8 cellular contexts compared by ENCODE assay signal in genomic region chr11:132125855-132126841, GRCh38.
A peak's percentile ranks its signal among the peaks of the same experiment; 100 is the strongest.
DNase-seq lines count a peak whose midpoint lies in the region; ATAC-seq, FAIRE-seq and TF ChIP-seq lines count a peak whose summit lies in the region.

No MANE protein-coding gene starts in this region.

- no peak overlapping the region for H3K9ac ChIP-seq in iPS-18a (ENCODE audit: low read length)

- H3K27me3 Mint-ChIP-seq in WTC11 (ENCODE audit: low read depth) = no peaks in the 10 kb centered on the region

- POLR2A ChIA-PET in WTC11 (lab: Charles Lee) = interaction anchor here (0.7 kb wide), 1 partner anchor 426 kb away, joined by 4 read pairs; no protein-coding TSS in a partner anchor
- POLR2A ChIA-PET in OCI-LY7 (lab: Charles Lee) = interaction anchor here (0.6 kb wide), 1 partner anchor 102 kb away, joined by 5 read pairs; no protein-coding TSS in a partner anchor

- H3K4me1 Mint-ChIP-seq in WTC11 = peaks cover 23% of the 10 kb centered on the region

- H3K27ac Mint-ChIP-seq in WTC11 = no peak overlapping the region

- H3K9me3 Mint-ChIP-seq in WTC11 = no peaks in the 10 kb centered on the region

- no peaks in the 10 kb centered on the region for H4K20me1 ChIP-seq in OCI-LY7 (ENCODE audit: insufficient read depth, low read length)

- H3K4me3 Mint-ChIP-seq in WTC11 = no peak overlapping the region

- H3K36me3 ChIP-seq in iPS-18a (ENCODE audit: control insufficient read depth, low read depth, low read length) = no peaks in the 10 kb centered on the region
- no peaks in the 10 kb centered on the region for H3K36me3 ChIP-seq in thoracic aorta
- no peaks in the 10 kb centered on the region for H3K36me3 ChIP-seq in OCI-LY7 (ENCODE audit: insufficient read depth, low read length)

- no peak overlapping the region for H2AFZ ChIP-seq in OCI-LY7 (ENCODE audit: low read length)

- H3K79me2 ChIP-seq in OCI-LY7 (ENCODE audit: insufficient read depth, low read depth, low read length) = no peaks in the 10 kb centered on the region

- H3K27me3 ChIP-seq in iPS-18a (ENCODE audit: control insufficient read depth, insufficient read depth, low read length) (no peaks in the 10 kb centered on the region), thoracic aorta (replicated peaks; ENCODE audit: insufficient read depth) (no peaks in the 10 kb centered on the region)

- no peak for FAIRE-seq in D721Med (lab: Jason Lieb, UNC)

- no peaks in the 10 kb centered on the region for H3K36me3 Mint-ChIP-seq in WTC11

- H3K4me1 ChIP-seq in iPS-18a (ENCODE audit: control insufficient read depth, low read depth, low read length) (peaks cover 39% of the 10 kb centered on the region), thoracic aorta (ENCODE audit: control insufficient read depth in 1 of 2, low read depth in 2 of 2) (peaks cover 0 to 16% of the 10 kb centered on the region in 2 donors), OCI-LY7 (ENCODE audit: insufficient read depth, low read length, poor library complexity, severe bottlenecking) (no peaks in the 10 kb centered on the region)

- no TSS peak for BruUV-seq in OCI-LY7 (replicated peaks; lab: Mats Ljungman, UMichigan)

- H3K4me2 ChIP-seq in OCI-LY7 (ENCODE audit: low read length) = no peak overlapping the region

- intact Hi-C loops in OCI-LY7 (cut with micrococcal nuclease; ENCODE audit: unreplicated experiment) = no loop called here

- H3K9me2 ChIP-seq in OCI-LY7 (ENCODE audit: insufficient read depth, low read length) = no peaks in the 10 kb centered on the region

- CTCF ChIA-PET in WTC11 (lab: Charles Lee) = interaction anchor here (0.6 to 2.4 kb wide), 57 partner anchors 8 to 1789 kb away, joined by 3 to 88 read pairs (median 6); no protein-coding TSS in a partner anchor
- CTCF ChIA-PET in OCI-LY7 (lab: Charles Lee; ENCODE audit: unreplicated experiment) = interaction anchor here (1.0 kb wide), 1 partner anchor 431 kb away, joined by 3 read pairs; no protein-coding TSS in a partner anchor

- H3K27ac ChIP-seq in iPS-18a (ENCODE audit: low read length) (no peak overlapping the region), thoracic aorta (no peak overlapping the region), OCI-LY7 (ENCODE audit: low read depth, low read length, poor library complexity, severe bottlenecking) (no peak overlapping the region)

- peak; percentile 20 for ATAC-seq in WTC11
- ATAC-seq in thoracic aorta (ENCODE audit: insufficient number of reproducible peaks, low FRiP score, low read depth) = no peak

- peak; percentile 68 for DNase-seq in DMS153 treated with DMSO at 0.1 percent for 48 hours (lab: John Stamatoyannopoulos, UW; ENCODE audit: unreplicated experiment)
- peak; percentile 14 for DNase-seq in HS-5 (ENCODE audit: low read depth)
- no peak for DNase-seq in WTC11 (ENCODE audit: low spot score)
- DNase-seq in thoracic aorta (ENCODE audit: low spot score) = no peak
- no peak for DNase-seq in stimulated activated CD4-positive, alpha-beta T cell treated with anti-CD3 and anti-CD28 coated beads, Interleukin-1b, Interleukin-23, amount 100 ng/mL, for 48 hours
- DNase-seq in D721Med (ENCODE audit: insufficient read length, low spot score) = no peak
- DNase-seq in OCI-LY7 (ENCODE audit: low spot score) = no peak

- no peaks in the 10 kb centered on the region for H3K9me3 ChIP-seq in iPS-18a (ENCODE audit: control insufficient read depth, low read depth, low read length)
- no peaks in the 10 kb centered on the region for H3K9me3 ChIP-seq in thoracic aorta
- no peaks in the 10 kb centered on the region for H3K9me3 ChIP-seq in OCI-LY7 (ENCODE audit: low read length)

- H3K4me3 ChIP-seq in iPS-18a (ENCODE audit: low read length) (peak overlapping the region; percentile 48), thoracic aorta (peak overlapping the region; percentile 54), OCI-LY7 (ENCODE audit: low read depth, low read length, poor library complexity, severe bottlenecking) (no peak overlapping the region)

- TF ChIP-seq CTCF in WTC11 (IDR thresholded peaks at IDR 0.05) (no peak), thoracic aorta (IDR thresholded peaks at IDR 0.05) (no peak), D721Med (IDR thresholded peaks at IDR 0.05; ENCODE audit: insufficient read depth, missing control alignments) (no peak), OCI-LY7 (conservative IDR thresholded peaks at IDR 0.05; ENCODE audit: low read length) (no peak)

TF ChIP-seq in WTC11, 78 proteins besides CTCF, POLR2A, EP300 and RAD21 (continues in another document):
- TF ChIP-seq CREB1 (CRISPR knock-in tag; IDR thresholded peaks at IDR 0.05) = no peak
- TF ChIP-seq, protein P1, sequence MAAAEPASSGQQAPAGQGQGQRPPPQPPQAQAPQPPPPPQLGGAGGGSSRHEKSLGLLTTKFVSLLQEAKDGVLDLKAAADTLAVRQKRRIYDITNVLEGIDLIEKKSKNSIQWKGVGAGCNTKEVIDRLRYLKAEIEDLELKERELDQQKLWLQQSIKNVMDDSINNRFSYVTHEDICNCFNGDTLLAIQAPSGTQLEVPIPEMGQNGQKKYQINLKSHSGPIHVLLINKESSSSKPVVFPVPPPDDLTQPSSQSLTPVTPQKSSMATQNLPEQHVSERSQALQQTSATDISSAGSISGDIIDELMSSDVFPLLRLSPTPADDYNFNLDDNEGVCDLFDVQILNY (CRISPR knock-in tag; IDR thresholded peaks at IDR 0.05) = no peak
- no peak for TF ChIP-seq ZNF232 (CRISPR knock-in tag; IDR thresholded peaks at IDR 0.05)
- TF ChIP-seq RELA (CRISPR knock-in tag; IDR thresholded peaks at IDR 0.05; ENCODE audit: borderline replicate concordance) = no peak
- TF ChIP-seq, protein P2, sequence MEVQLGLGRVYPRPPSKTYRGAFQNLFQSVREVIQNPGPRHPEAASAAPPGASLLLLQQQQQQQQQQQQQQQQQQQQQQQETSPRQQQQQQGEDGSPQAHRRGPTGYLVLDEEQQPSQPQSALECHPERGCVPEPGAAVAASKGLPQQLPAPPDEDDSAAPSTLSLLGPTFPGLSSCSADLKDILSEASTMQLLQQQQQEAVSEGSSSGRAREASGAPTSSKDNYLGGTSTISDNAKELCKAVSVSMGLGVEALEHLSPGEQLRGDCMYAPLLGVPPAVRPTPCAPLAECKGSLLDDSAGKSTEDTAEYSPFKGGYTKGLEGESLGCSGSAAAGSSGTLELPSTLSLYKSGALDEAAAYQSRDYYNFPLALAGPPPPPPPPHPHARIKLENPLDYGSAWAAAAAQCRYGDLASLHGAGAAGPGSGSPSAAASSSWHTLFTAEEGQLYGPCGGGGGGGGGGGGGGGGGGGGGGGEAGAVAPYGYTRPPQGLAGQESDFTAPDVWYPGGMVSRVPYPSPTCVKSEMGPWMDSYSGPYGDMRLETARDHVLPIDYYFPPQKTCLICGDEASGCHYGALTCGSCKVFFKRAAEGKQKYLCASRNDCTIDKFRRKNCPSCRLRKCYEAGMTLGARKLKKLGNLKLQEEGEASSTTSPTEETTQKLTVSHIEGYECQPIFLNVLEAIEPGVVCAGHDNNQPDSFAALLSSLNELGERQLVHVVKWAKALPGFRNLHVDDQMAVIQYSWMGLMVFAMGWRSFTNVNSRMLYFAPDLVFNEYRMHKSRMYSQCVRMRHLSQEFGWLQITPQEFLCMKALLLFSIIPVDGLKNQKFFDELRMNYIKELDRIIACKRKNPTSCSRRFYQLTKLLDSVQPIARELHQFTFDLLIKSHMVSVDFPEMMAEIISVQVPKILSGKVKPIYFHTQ (CRISPR knock-in tag; IDR thresholded peaks at IDR 0.05) = no peak
- TF ChIP-seq, protein P3, sequence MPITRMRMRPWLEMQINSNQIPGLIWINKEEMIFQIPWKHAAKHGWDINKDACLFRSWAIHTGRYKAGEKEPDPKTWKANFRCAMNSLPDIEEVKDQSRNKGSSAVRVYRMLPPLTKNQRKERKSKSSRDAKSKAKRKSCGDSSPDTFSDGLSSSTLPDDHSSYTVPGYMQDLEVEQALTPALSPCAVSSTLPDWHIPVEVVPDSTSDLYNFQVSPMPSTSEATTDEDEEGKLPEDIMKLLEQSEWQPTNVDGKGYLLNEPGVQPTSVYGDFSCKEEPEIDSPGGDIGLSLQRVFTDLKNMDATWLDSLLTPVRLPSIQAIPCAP (CRISPR knock-in tag; IDR thresholded peaks at IDR 0.05) = no peak
- no peak for TF ChIP-seq OVOL2 (CRISPR knock-in tag; IDR thresholded peaks at IDR 0.05; ENCODE audit: borderline replicate concordance)
- no peak for TF ChIP-seq ETV6 (CRISPR knock-in tag; IDR thresholded peaks at IDR 0.05)
- TF ChIP-seq ZNF512 (CRISPR knock-in tag; IDR thresholded peaks at IDR 0.05; ENCODE audit: borderline replicate concordance) = no peak

Comparison
In these comparisons a context has a peak if more than half of its experiments do, and no peak if none do; other contexts are left out.
1. DNase-seq: peak in DMS153 treated with DMSO at 0.1 percent for 48 hours (single experiment) and HS-5 (single experiment); none in WTC11 (single experiment), thoracic aorta (single experiment), stimulated activated CD4-positive, alpha-beta T cell treated with anti-CD3 and anti-CD28 coated beads, Interleukin-1b, Interleukin-23, amount 100 ng/mL, for 48 hours (single experiment), D721Med (single experiment) and OCI-LY7 (single experiment).